ENCODE assay signal across 17 cellular contexts in genomic region chr13:21208755-21209154, GRCh38. TPM values are rescaled to one million over a fixed set of nuclear protein-coding genes. Genes with fewer than 3 reads are reported as not detected.
DNase-seq lines count a peak whose midpoint lies in the region; TF ChIP-seq lines count a peak whose summit lies in the region.
"Had no signal": no experiment of that assay in that cellular context is flagged by ENCODE, and none has a peak within 500 bp of the region (broad histone marks: within the 10 kb centered on the region; RNA-seq: fewer than 3 reads in every experiment).

No MANE protein-coding gene starts in this region.

- no peak overlapping the region for H3K4me3 ChIP-seq in choroid plexus epithelial cell (ENCODE audit: low read depth, low read length)
- H3K4me3 ChIP-seq in fibroblast of villous mesenchyme (ENCODE audit: low read depth, low read length) = no peak overlapping the region
- H3K4me3 ChIP-seq: GM12878 had no signal

- no peak overlapping the region for H3K27ac Mint-ChIP-seq in osteocyte (ENCODE audit: unreplicated experiment)
- H3K27ac Mint-ChIP-seq: CD4-positive, CD25-positive, alpha-beta regulatory T cell; CD8-positive, alpha-beta memory T cell; H9 had no signal

- TF ChIP-seq CTCF in choroid plexus epithelial cell (conservative IDR thresholded peaks at IDR 0.05; ENCODE audit: low read depth, low read length) (no peak), fibroblast of villous mesenchyme (IDR thresholded peaks at IDR 0.05; ENCODE audit: insufficient read depth, low read depth, low read length) (no peak), osteocyte (IDR thresholded peaks at IDR 0.05) (no peak)

- no peaks in the 10 kb centered on the region for H3K4me1 Mint-ChIP-seq in osteocyte (ENCODE audit: unreplicated experiment)
- H3K4me1 Mint-ChIP-seq: CD4-positive, CD25-positive, alpha-beta regulatory T cell; CD8-positive, alpha-beta memory T cell; H9 had no signal

- H3K36me3 Mint-ChIP-seq in osteocyte (ENCODE audit: unreplicated experiment) = no peaks in the 10 kb centered on the region
- H3K36me3 Mint-ChIP-seq: CD4-positive, CD25-positive, alpha-beta regulatory T cell had no signal

- peaks cover 29% of the 10 kb centered on the region for H3K27me3 Mint-ChIP-seq in osteocyte (ENCODE audit: unreplicated experiment)

- H3K4me3 Mint-ChIP-seq in osteocyte (ENCODE audit: unreplicated experiment) = no peak overlapping the region
- H3K4me3 Mint-ChIP-seq: CD4-positive, CD25-positive, alpha-beta regulatory T cell; CD8-positive, alpha-beta memory T cell; H9 had no signal

- no peaks in the 10 kb centered on the region for H3K9me3 Mint-ChIP-seq in osteocyte (ENCODE audit: unreplicated experiment)

- DNase-seq in choroid plexus epithelial cell (ENCODE audit: low read depth) (peak; percentile 14), fibroblast of villous mesenchyme (ENCODE audit: low read depth) (peak; percentile 12), osteocyte (ENCODE audit: extremely low spot score, unreplicated experiment) (peak; percentile 53), NCI-H2107 treated with DMSO at 0.1 percent for 48 hours (lab: John Stamatoyannopoulos, UW; ENCODE audit: unreplicated experiment) (no peak), EL (no peak), COR-L47 (lab: John Stamatoyannopoulos, UW) (no peak)
- DNase-seq: ACHN; BE2C; C1 segment of cervical spinal cord; Caco-2; CD4-positive, CD25-positive, alpha-beta regulatory T cell; CD8-positive, alpha-beta memory T cell; DMS153; DMS79; H9; IMR-90 had no signal

RNA-seq across cellular contexts. Expression of gene MRPL57, which starts 32.3 kb away (rescaled TPM):
- 20.3 and 25.8 TPM in 2 replicates for total RNA-seq in fibroblast of villous mesenchyme
- 15.1 and 16.1 TPM in 2 replicates for total RNA-seq in osteocyte

RNA-seq across cellular contexts. Expression of gene SKA3, which starts 32.4 kb away (rescaled TPM):
- total RNA-seq in fibroblast of villous mesenchyme (12.9 and 24.2 TPM in 2 replicates), osteocyte (4.0 and 4.2 TPM in 2 replicates)

Comparison
In these comparisons a context has a peak if more than half of its experiments do, and no peak if none do; other contexts are left out.
1. DNase-seq: peak in choroid plexus epithelial cell (single experiment), fibroblast of villous mesenchyme (single experiment) and osteocyte (single experiment); none in NCI-H2107 treated with DMSO at 0.1 percent for 48 hours (single experiment), EL (single experiment) and COR-L47 (single experiment).